1 cellular context compared by ENCODE assay signal in genomic region chr4:184765473-184766346, GRCh38.
TF ChIP-seq lines count a peak whose summit lies in the region.

No MANE protein-coding gene starts in this region.

TF ChIP-seq in WTC11, 78 proteins besides CTCF, POLR2A, EP300 and RAD21 (continued from another document):
- TF ChIP-seq ZNF512 (CRISPR knock-in tag; IDR thresholded peaks at IDR 0.05; ENCODE audit: borderline replicate concordance) = no peak
- TF ChIP-seq CREB1 (CRISPR knock-in tag; IDR thresholded peaks at IDR 0.05) = no peak
- no peak for TF ChIP-seq FOXK1 (CRISPR knock-in tag; IDR thresholded peaks at IDR 0.05)
- TF ChIP-seq EMX1 (CRISPR knock-in tag; IDR thresholded peaks at IDR 0.05) = no peak
- no peak for TF ChIP-seq ZNF317 (CRISPR knock-in tag; IDR thresholded peaks at IDR 0.05; ENCODE audit: borderline replicate concordance, low read depth)
- TF ChIP-seq FOXP1 (CRISPR knock-in tag; IDR thresholded peaks at IDR 0.05; ENCODE audit: borderline replicate concordance) = no peak
